10 cellular contexts compared by ENCODE assay signal in genomic region chr17:31274252-31274651, GRCh38. TPM values are rescaled to one million over a fixed set of nuclear protein-coding genes. Genes with fewer than 3 reads are reported as not detected.
DNase-seq lines count a peak whose midpoint lies in the region; ATAC-seq and TF ChIP-seq lines count a peak whose summit lies in the region.
"Had no signal": no experiment of that assay in that cellular context is flagged by ENCODE, and none has a peak within 500 bp of the region (broad histone marks: within the 10 kb centered on the region; RNA-seq: fewer than 3 reads in every experiment).

No MANE protein-coding gene starts in this region.

- H3K4me1 Mint-ChIP-seq in progenitor cell of endocrine pancreas (ENCODE audit: low read depth) (peaks cover 4% of the 10 kb centered on the region), mesothelial cell of epicardium (peaks cover 11% of the 10 kb centered on the region)
- H3K4me1 Mint-ChIP-seq: central memory CD8-positive, alpha-beta T cell had no signal

- H3K36me3 Mint-ChIP-seq in progenitor cell of endocrine pancreas (ENCODE audit: insufficient read depth) (peaks cover 28% of the 10 kb centered on the region), mesothelial cell of epicardium (peaks cover 39% of the 10 kb centered on the region)

- no peak for TF ChIP-seq POLR2A in NB4 (IDR thresholded peaks at IDR 0.05; ENCODE audit: extremely low read depth, insufficient read length)

- H3K27ac Mint-ChIP-seq in progenitor cell of endocrine pancreas = no peak overlapping the region
- no peak overlapping the region for H3K27ac Mint-ChIP-seq in mesothelial cell of epicardium

- H3K4me3 ChIP-seq in NB4 (ENCODE audit: low read depth, low read length) (no peak overlapping the region), choroid plexus epithelial cell (ENCODE audit: low read depth, low read length) (no peak overlapping the region)
- H3K4me3 ChIP-seq: stomach had no signal

- no peaks in the 10 kb centered on the region for H3K9me3 Mint-ChIP-seq in progenitor cell of endocrine pancreas (ENCODE audit: low read depth)
- H3K9me3 Mint-ChIP-seq in mesothelial cell of epicardium = no peaks in the 10 kb centered on the region
- H3K9me3 Mint-ChIP-seq: central memory CD8-positive, alpha-beta T cell had no signal

- TF ChIP-seq CTCF in NB4 (IDR thresholded peaks at IDR 0.05; ENCODE audit: low read depth, low read length) = no peak
- TF ChIP-seq CTCF in choroid plexus epithelial cell (conservative IDR thresholded peaks at IDR 0.05; ENCODE audit: low read depth, low read length) = no peak
- no peak for TF ChIP-seq CTCF in progenitor cell of endocrine pancreas (IDR thresholded peaks at IDR 0.05; ENCODE audit: unreplicated experiment)
- TF ChIP-seq CTCF in mesothelial cell of epicardium (IDR thresholded peaks at IDR 0.05; ENCODE audit: unreplicated experiment) = no peak

- H3K27me3 Mint-ChIP-seq in progenitor cell of endocrine pancreas (no peaks in the 10 kb centered on the region), mesothelial cell of epicardium (ENCODE audit: low read depth) (no peaks in the 10 kb centered on the region)
- H3K27me3 Mint-ChIP-seq: central memory CD8-positive, alpha-beta T cell had no signal

- DNase-seq in DMS153 (lab: John Stamatoyannopoulos, UW) (peak; percentile 55), NB4 (ENCODE audit: low read depth) (peak; percentile 86), choroid plexus epithelial cell (ENCODE audit: low read depth) (peak; percentile 87), midbrain (lab: John Stamatoyannopoulos, UW) (peak; percentile 4), progenitor cell of endocrine pancreas (ENCODE audit: low spot score, unreplicated experiment) (no peak), mesothelial cell of epicardium (ENCODE audit: low spot score in 2 of 2, unreplicated experiment in 2 of 2) (no peak), activated gamma-delta T cell treated with Interleukin-2 at 50 U/mL for 16 hours (no peak)
- DNase-seq: stomach had no signal

- H3K4me3 Mint-ChIP-seq in progenitor cell of endocrine pancreas (ENCODE audit: low read depth) (no peak overlapping the region), mesothelial cell of epicardium (no peak overlapping the region)
- H3K4me3 Mint-ChIP-seq: central memory CD8-positive, alpha-beta T cell had no signal

- no peak for ATAC-seq in GM21515 (IDR thresholded peaks at IDR 0.05; ENCODE audit: unreplicated experiment)

RNA-seq across cellular contexts. Expression of gene OMG, which starts 22.8 kb away (rescaled TPM):
- not detected in 2 replicates for total RNA-seq in progenitor cell of endocrine pancreas
- total RNA-seq in mesothelial cell of epicardium = not detected in 3 replicates

RNA-seq across cellular contexts. Expression of gene EVI2B, which starts 39.6 kb away (rescaled TPM):
- total RNA-seq in progenitor cell of endocrine pancreas = not detected in 2 replicates
- not detected in 3 replicates for total RNA-seq in mesothelial cell of epicardium

RNA-seq across cellular contexts. Expression of gene EVI2A, which starts 47.2 kb away (rescaled TPM):
- not detected in 2 replicates for total RNA-seq in progenitor cell of endocrine pancreas
- not detected in 3 replicates for total RNA-seq in mesothelial cell of epicardium

Comparison
In these comparisons a context has a peak if more than half of its experiments do, and no peak if none do; other contexts are left out.
1. DNase-seq: peak in DMS153 (single experiment), NB4 (single experiment), choroid plexus epithelial cell (single experiment) and midbrain (single experiment); none in progenitor cell of endocrine pancreas (single experiment), mesothelial cell of epicardium (0 of 2) and activated gamma-delta T cell treated with Interleukin-2 at 50 U/mL for 16 hours (single experiment).